8 cellular contexts compared by ENCODE assay signal in the genomic region with DNA sequence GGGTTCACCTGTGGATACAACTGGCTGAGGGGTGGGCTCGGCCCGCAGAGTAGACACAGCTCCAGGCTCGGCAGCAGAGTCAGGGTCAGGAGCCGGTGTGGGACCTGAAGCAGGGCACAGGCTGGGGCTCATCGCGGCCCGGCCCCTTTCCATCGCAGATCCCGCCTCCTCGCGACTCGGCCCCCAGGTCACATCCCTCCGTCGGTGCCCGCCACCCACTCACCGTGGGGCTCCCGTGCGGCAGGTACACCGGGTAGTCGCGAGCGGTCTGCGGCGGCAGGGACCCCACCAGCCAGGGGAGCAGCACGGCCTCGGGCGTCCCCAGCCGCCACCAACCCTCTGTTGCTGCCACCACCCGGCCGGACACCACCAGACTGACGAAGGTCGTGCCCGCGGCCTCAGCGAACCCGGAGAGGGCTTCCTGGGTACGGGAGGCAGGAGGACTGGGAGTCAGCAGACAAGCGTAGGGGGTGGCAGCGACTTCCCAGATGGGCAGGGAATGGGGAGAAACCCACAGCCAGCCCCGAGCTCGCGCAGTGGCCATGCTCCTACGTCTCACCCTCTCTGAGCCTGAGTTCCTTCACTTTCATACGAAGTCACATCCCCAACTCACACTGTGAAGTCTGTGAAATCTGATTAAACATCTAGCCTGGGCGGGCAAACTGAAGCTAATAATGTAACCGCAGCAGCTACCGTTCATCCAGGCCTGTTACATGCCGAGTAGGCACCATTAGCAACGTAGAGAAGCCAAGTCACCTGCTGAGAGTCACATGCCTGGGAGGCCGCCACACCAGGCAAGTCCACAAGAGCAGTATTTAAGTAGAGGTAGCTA. TPM values are rescaled to one million over a fixed set of nuclear protein-coding genes. Genes with fewer than 3 reads are reported as not detected.
DNase-seq lines count a peak whose midpoint lies in the region; ATAC-seq and TF ChIP-seq lines count a peak whose summit lies in the region.

No MANE protein-coding gene starts in this region.

- peaks cover 8% of the 10 kb centered on the region for H3K9me3 Mint-ChIP-seq in MCF 10A (ENCODE audit: unreplicated experiment)

- H3K36me3 Mint-ChIP-seq in MCF 10A (ENCODE audit: insufficient read depth, unreplicated experiment) = peaks cover 20% of the 10 kb centered on the region

- H3K36me3 ChIP-seq in colonic mucosa = no peaks in the 10 kb centered on the region

- POLR2A ChIA-PET in MCF 10A (lab: Yijun Ruan, JAX) = no interaction called here

- intact Hi-C loops in MCF 10A (cut with micrococcal nuclease) (no loop called here), colonic mucosa (cut with DNase I) (no loop called here)

- no peaks in the 10 kb centered on the region for H3K9me3 ChIP-seq in colonic mucosa

- H3K4me3 ChIP-seq in WI38 (ENCODE audit: low read depth, low read length) = peak overlapping the region; percentile 69
- peak overlapping the region; percentile 78 for H3K4me3 ChIP-seq in colonic mucosa

- peaks cover 12% of the 10 kb centered on the region for H3K4me1 Mint-ChIP-seq in MCF 10A (ENCODE audit: insufficient read depth, unreplicated experiment)

- no TSS peak for BruUV-seq in MCF 10A (replicated peaks; lab: Mats Ljungman, UMichigan)

- TF ChIP-seq CTCF in MCF 10A (IDR thresholded peaks at IDR 0.05; ENCODE audit: unreplicated experiment) = no peak
- no peak for TF ChIP-seq CTCF in WI38 (IDR thresholded peaks at IDR 0.05; ENCODE audit: low read depth, low read length)
- TF ChIP-seq CTCF in colonic mucosa (IDR thresholded peaks at IDR 0.05) = no peak

- no peaks in the 10 kb centered on the region for H3K27me3 Mint-ChIP-seq in MCF 10A (ENCODE audit: insufficient read depth, unreplicated experiment)

- H3K27ac ChIP-seq in colonic mucosa = peak overlapping the region; percentile 52

- ATAC-seq in left lobe of liver = peak; percentile 63
- no peak for ATAC-seq in HG02981 (IDR thresholded peaks at IDR 0.05; ENCODE audit: unreplicated experiment)

- DNase-seq in T47D (ENCODE audit: low read depth in 1 of 2, low spot score in 1 of 2) (peak; percentile 29 to 33), MCF 10A (ENCODE audit: unreplicated experiment) (no peak), colonic mucosa (peak; percentile 67), left lobe of liver (ENCODE audit: low spot score) (peak; percentile 65), iPS-NIHi11 (ENCODE audit: low spot score) (no peak)
- DNase-seq in stimulated activated CD4-positive, alpha-beta T cell treated with anti-CD3 and anti-CD28 coated beads, Interleukin-4, amount 100 ng/mL, for 1 hour = peak; percentile 47

- in situ Hi-C loops in T47D (cut with HindIII; ENCODE audit: low pct_unique_long_range_greater_than_20kb, low sequenced_read_pairs) = no loop called here

- CTCF ChIA-PET in MCF 10A (lab: Yijun Ruan, JAX) = no interaction called here

- no peaks in the 10 kb centered on the region for H3K4me1 ChIP-seq in colonic mucosa

- H3K9ac ChIP-seq in colonic mucosa (ENCODE audit: low read depth in 2 of 2, low read length in 2 of 2) = peak overlapping the region; percentile 67 to 87

- H3K4me3 Mint-ChIP-seq in MCF 10A (ENCODE audit: unreplicated experiment) = no peak overlapping the region

- H3K27me3 ChIP-seq in colonic mucosa = no peaks in the 10 kb centered on the region

- no peak overlapping the region for H3K27ac Mint-ChIP-seq in MCF 10A (ENCODE audit: low read depth, unreplicated experiment)

RNA-seq across cellular contexts. Expression of gene FUZ, which starts 3.7 kb away (rescaled TPM):
- total RNA-seq in MCF 10A (2022) (10.9 and 19.0 TPM in 2 replicates), colonic mucosa (10 to 100 TPM in 1 of 2 donors, 1 to 10 TPM in 1; 7.4 to 14.9 TPM), left lobe of liver (9.3 TPM)

RNA-seq across cellular contexts. Expression of gene MED25, which starts 8.7 kb away (rescaled TPM):
- total RNA-seq in MCF 10A (2022) (39.9 and 43.2 TPM in 2 replicates), colonic mucosa (10 to 100 TPM; 46.1 to 77.2 TPM), left lobe of liver (16.5 TPM)

RNA-seq across cellular contexts. Expression of gene PTOV1, which starts 41.6 kb away (rescaled TPM):
- 68.5 and 78.8 TPM in 2 replicates for total RNA-seq in MCF 10A (2022)
- total RNA-seq in colonic mucosa = 100 to 1,000 TPM; 109 to 128 TPM
- 86.0 TPM for total RNA-seq in left lobe of liver

RNA-seq across cellular contexts. Expression of gene AP2A1, which starts 42.6 kb away (rescaled TPM):
- total RNA-seq in MCF 10A (2022) = 70.5 and 80.0 TPM in 2 replicates
- total RNA-seq in colonic mucosa = 10 to 100 TPM; 80.0 to 92.1 TPM
- 52.9 TPM for total RNA-seq in left lobe of liver

RNA-seq across cellular contexts. Expression of gene TSKS, which starts 46.3 kb away (rescaled TPM):
- total RNA-seq in MCF 10A (2022) (not detected in 2 replicates), colonic mucosa (not detected), left lobe of liver (0.30 TPM)

Comparison
In these comparisons a context has a peak if more than half of its experiments do, and no peak if none do; other contexts are left out.
1. DNase-seq: peak in T47D (2 of 2), colonic mucosa (single experiment), left lobe of liver (single experiment) and stimulated activated CD4-positive, alpha-beta T cell treated with anti-CD3 and anti-CD28 coated beads, Interleukin-4, amount 100 ng/mL, for 1 hour (single experiment); none in MCF 10A (single experiment) and iPS-NIHi11 (single experiment).